ENCODE assay signal across 9 cellular contexts in genomic region chr2:43083710-43084698, GRCh38.
A peak's percentile ranks its signal among the peaks of the same experiment; 100 is the strongest.
DNase-seq lines count a peak whose midpoint lies in the region; ATAC-seq and TF ChIP-seq lines count a peak whose summit lies in the region.
"Had no signal": no experiment of that assay in that cellular context is flagged by ENCODE, and none has a peak within 500 bp of the region (broad histone marks: within the 10 kb centered on the region; RNA-seq: fewer than 3 reads in every experiment).

No MANE protein-coding gene starts in this region.

- peaks cover 18% of the 10 kb centered on the region for H3K36me3 Mint-ChIP-seq in MCF 10A (ENCODE audit: insufficient read depth, unreplicated experiment)

- H3K4me3 Mint-ChIP-seq in MCF 10A (ENCODE audit: unreplicated experiment): no peak overlapping the region

- peak overlapping the region; percentile 94 for H3K27ac Mint-ChIP-seq in MCF 10A (ENCODE audit: low read depth, unreplicated experiment)

- POLR2A ChIA-PET in MCF 10A (lab: Yijun Ruan, JAX): interaction anchor here (0.6 to 6.4 kb wide), 22 partner anchors 10 to 457 kb away, joined by 3 to 54 read pairs (median 4); partner anchors contain the start of gene ZFP36L2

- DNase-seq in MCF 10A (ENCODE audit: unreplicated experiment) (peak; percentile 93), kidney glomerular epithelial cell (lab: John Stamatoyannopoulos, UW) (peak; percentile 19), NCI-H2081 (lab: John Stamatoyannopoulos, UW) (no peak), OCI-M2 (lab: John Stamatoyannopoulos, UW; ENCODE audit: unreplicated experiment) (no peak)
- no peak for DNase-seq in activated naive CD4-positive, alpha-beta T cell treated with anti-CD3 and anti-CD28 coated beads, Interleukin-2, amount 50 U/mL, for 16 hours

- no peak for ATAC-seq in GM21717 (IDR thresholded peaks at IDR 0.05; ENCODE audit: unreplicated experiment)
- ATAC-seq: naive thymus-derived CD8-positive, alpha-beta T cell had no signal

- no peaks in the 10 kb centered on the region for H3K9me3 Mint-ChIP-seq in MCF 10A (ENCODE audit: unreplicated experiment)
- H3K9me3 Mint-ChIP-seq: naive thymus-derived CD8-positive, alpha-beta T cell had no signal

- no peaks in the 10 kb centered on the region for H3K27me3 Mint-ChIP-seq in MCF 10A (ENCODE audit: insufficient read depth, unreplicated experiment)
- H3K27me3 Mint-ChIP-seq: naive thymus-derived CD8-positive, alpha-beta T cell had no signal

- CTCF ChIA-PET in MCF 10A (lab: Yijun Ruan, JAX): interaction anchor here (0.6 to 2.1 kb wide), 7 partner anchors 45 to 138 kb away, joined by 3 to 7 read pairs (median 4); no protein-coding TSS in a partner anchor

- TF ChIP-seq CTCF in MCF 10A (IDR thresholded peaks at IDR 0.05; ENCODE audit: unreplicated experiment): no peak

- no TSS peak for BruUV-seq in MCF 10A (replicated peaks; lab: Mats Ljungman, UMichigan)

- peaks cover 62% of the 10 kb centered on the region for H3K4me1 Mint-ChIP-seq in MCF 10A (ENCODE audit: insufficient read depth, unreplicated experiment)

- no peaks in the 10 kb centered on the region for H3K36me3 ChIP-seq in HUES6 (ENCODE audit: control insufficient read depth, insufficient read depth, low read length)
- no peaks in the 10 kb centered on the region for H3K36me3 ChIP-seq in subcutaneous abdominal adipose tissue (ENCODE audit: control insufficient read depth in 5 of 5, insufficient read depth in 5 of 5, low read length in 5 of 5)

- no peak overlapping the region for H3K4me3 ChIP-seq in HUES6 (ENCODE audit: low read depth, low read length)
- peak overlapping the region in 1 of 5 donors; percentile 20 for H3K4me3 ChIP-seq in subcutaneous abdominal adipose tissue (ENCODE audit: low read depth in 1 of 5, low read length in 5 of 5)

- no peaks in the 10 kb centered on the region for H3K27me3 ChIP-seq in HUES6 (ENCODE audit: control insufficient read depth, insufficient read depth, low read length)
- H3K27me3 ChIP-seq in subcutaneous abdominal adipose tissue (ENCODE audit: control insufficient read depth in 5 of 5, insufficient read depth in 4 of 5, low read length in 5 of 5): no peaks in the 10 kb centered on the region

- H3K9ac ChIP-seq in HUES6 (ENCODE audit: low read length): peak overlapping the region; percentile 38
- peak overlapping the region in 1 of 5 donors; percentile 13 for H3K9ac ChIP-seq in subcutaneous abdominal adipose tissue (ENCODE audit: low read length in 5 of 5)

- intact Hi-C loops in MCF 10A (cut with micrococcal nuclease): no loop called here

- H3K4me1 ChIP-seq in HUES6 (ENCODE audit: control insufficient read depth, insufficient read depth, low read length) (peaks cover 64% of the 10 kb centered on the region), subcutaneous abdominal adipose tissue (ENCODE audit: control insufficient read depth in 5 of 5, insufficient read depth in 5 of 5, low read length in 5 of 5) (peaks cover 29 to 78% (median 72%) of the 10 kb centered on the region in 5 donors)

- no peaks in the 10 kb centered on the region for H3K9me3 ChIP-seq in HUES6 (ENCODE audit: control insufficient read depth, insufficient read depth, low read depth, low read length)
- no peaks in the 10 kb centered on the region for H3K9me3 ChIP-seq in subcutaneous abdominal adipose tissue (ENCODE audit: control insufficient read depth in 5 of 5, low read length in 5 of 5)

- peak overlapping the region; percentile 51; the same call in 1 of the 2 replicates for H3K27ac ChIP-seq in HUES6 (ENCODE audit: low read depth, low read length)
- H3K27ac ChIP-seq in subcutaneous abdominal adipose tissue (ENCODE audit: low read depth, low read length): peak overlapping the region; percentile 90

Comparison
In these comparisons a context has a peak if more than half of its experiments do, and no peak if none do; other contexts are left out.
1. DNase-seq: peak in MCF 10A (single experiment) and kidney glomerular epithelial cell (single experiment); none in NCI-H2081 (0 of 2), activated naive CD4-positive, alpha-beta T cell treated with anti-CD3 and anti-CD28 coated beads, Interleukin-2, amount 50 U/mL, for 16 hours (single experiment) and OCI-M2 (single experiment).